ENCODE assay signal across 33 cellular contexts in the genomic region with DNA sequence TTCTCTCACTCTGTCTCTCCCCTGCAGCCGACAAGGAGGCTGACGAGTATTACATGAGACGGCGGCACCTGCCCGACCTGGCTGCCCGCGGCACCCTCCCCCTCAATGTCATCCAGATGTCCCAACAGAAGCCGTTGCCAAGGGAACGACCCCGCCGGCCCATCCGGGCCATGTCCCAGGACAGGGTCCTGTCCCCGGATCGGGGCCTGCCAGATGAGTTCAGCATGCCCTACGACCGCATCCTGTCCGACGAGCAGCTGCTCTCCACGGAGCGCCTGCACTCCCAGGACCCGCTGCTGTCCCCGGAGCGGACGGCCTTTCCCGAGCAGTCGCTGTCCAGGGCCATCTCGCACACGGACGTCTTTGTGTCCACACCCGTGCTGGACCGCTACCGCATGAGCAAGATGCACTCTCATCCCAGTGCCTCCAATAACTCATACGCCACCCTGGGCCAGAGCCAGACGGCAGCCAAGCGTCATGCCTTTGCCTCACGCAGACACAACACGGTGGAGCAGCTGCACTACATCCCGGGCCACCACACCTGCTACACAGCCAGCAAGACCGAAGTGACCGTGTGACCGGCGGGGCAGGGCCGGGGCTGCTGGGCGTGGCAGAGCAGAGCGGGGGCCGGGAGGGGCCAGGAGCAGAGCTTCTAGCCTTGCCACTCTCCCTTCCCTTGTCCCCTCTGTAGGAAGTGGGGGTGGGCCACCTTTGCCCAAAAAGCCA. TPM values are rescaled to one million over a fixed set of nuclear protein-coding genes. Genes with fewer than 3 reads are reported as not detected.
"Had no signal": no experiment of that assay in that cellular context is flagged by ENCODE, and none has a peak within 500 bp of the region (broad histone marks: within the 10 kb centered on the region; RNA-seq: fewer than 3 reads in every experiment).

No MANE protein-coding gene starts in this region.

- H3K4me3 Mint-ChIP-seq: activated CD4-positive, alpha-beta T cell treated with anti-CD3 and anti-CD28 coated beads, Interleukin-2, amount 10 ng/mL, durations not matched to agents 24 days and 14 days; activated CD8-positive, alpha-beta T cell treated with anti-CD3 and anti-CD28 coated beads for 36 hours; activated naive CD8-positive, alpha-beta T cell treated with anti-CD3 and anti-CD28 coated beads for 36 hours; activated T-cell treated with anti-CD3 and anti-CD28 coated beads, Interleukin-2, amount 50 U/mL, for 72 hours; activated T-helper 17 cell treated with anti-CD3 and anti-CD28 coated beads, Interleukin-2, amount 50 U/mL, for 72 hours had no signal

- H3K27ac ChIP-seq: ascending aorta, cardiac muscle cell, Peyer's patch, SK-N-MC had no signal

- H3K9me3 Mint-ChIP-seq: activated CD8-positive, alpha-beta T cell treated with anti-CD3 and anti-CD28 coated beads for 36 hours; activated naive CD8-positive, alpha-beta T cell treated with anti-CD3 and anti-CD28 coated beads for 36 hours had no signal

- H3K36me3 ChIP-seq: ascending aorta, cardiac muscle cell, Peyer's patch had no signal

- H3K36me3 Mint-ChIP-seq: activated naive CD8-positive, alpha-beta T cell treated with anti-CD3 and anti-CD28 coated beads for 36 hours had no signal

- DNase-seq: activated CD4-positive, alpha-beta T cell treated with anti-CD3 and anti-CD28 coated beads, Interleukin-2, amount 10 ng/mL, durations not matched to agents 24 days and 14 days; activated CD4-positive, alpha-beta T cell treated with anti-CD3 and anti-CD28 coated beads, Interleukin-2, amount 50 U/mL, for 4 hours; activated CD8-positive, alpha-beta T cell treated with anti-CD3 and anti-CD28 coated beads for 36 hours; activated effector memory CD4-positive, alpha-beta T cell treated with anti-CD3 and anti-CD28 coated beads, Interleukin-2, amount 50 U/mL, for 16 hours; activated naive CD4-positive, alpha-beta T cell; activated naive CD4-positive, alpha-beta T cell treated with anti-CD3 and anti-CD28 coated beads, Interleukin-2, amount 50 U/mL, for 16 hours; activated naive CD8-positive, alpha-beta T cell treated with anti-CD3 and anti-CD28 coated beads for 36 hours; activated T-cell treated with anti-CD3 and anti-CD28 coated beads, Interleukin-2, amount 50 U/mL, for 1 hour; activated T-cell treated with anti-CD3 and anti-CD28 coated beads, Interleukin-2, amount 50 U/mL, for 72 hours; amniotic stem cell; NCI-H1092 treated with DMSO at 0.1 percent for 48 hours; NCI-H1417; NCI-H146; NCI-H187; NCI-H2029 treated with DMSO at 0.1 percent for 48 hours; NCI-H2107; NCI-H2171; NCI-H510A; NCI-H526; NCI-H748 treated with DMSO at 0.1 percent for 48 hours; NK-92 treated with Interleukin-12 subunit alpha and Interleukin-12 subunit beta, amount 100 ng/mL, for 24 hours; PC-3; Peyer's patch; RPMI8226; T1000 had no signal

- H3K4me1 ChIP-seq: ascending aorta, Peyer's patch had no signal

- H3K4me3 ChIP-seq: ascending aorta, cardiac muscle cell, Peyer's patch, SK-N-MC had no signal

- H3K27ac Mint-ChIP-seq: activated CD4-positive, alpha-beta T cell treated with anti-CD3 and anti-CD28 coated beads, Interleukin-2, amount 10 ng/mL, durations not matched to agents 24 days and 14 days; activated CD8-positive, alpha-beta T cell treated with anti-CD3 and anti-CD28 coated beads for 36 hours; activated naive CD8-positive, alpha-beta T cell treated with anti-CD3 and anti-CD28 coated beads for 36 hours; activated T-cell treated with anti-CD3 and anti-CD28 coated beads, Interleukin-2, amount 50 U/mL, for 72 hours; activated T-helper 17 cell treated with anti-CD3 and anti-CD28 coated beads, Interleukin-2, amount 50 U/mL, for 72 hours had no signal

- H3K27me3 ChIP-seq: ascending aorta, cardiac muscle cell, Peyer's patch had no signal

- H3K4me1 Mint-ChIP-seq: activated CD4-positive, alpha-beta T cell treated with anti-CD3 and anti-CD28 coated beads, Interleukin-2, amount 10 ng/mL, durations not matched to agents 24 days and 14 days; activated naive CD8-positive, alpha-beta T cell treated with anti-CD3 and anti-CD28 coated beads for 36 hours; activated T-helper 17 cell treated with anti-CD3 and anti-CD28 coated beads, Interleukin-2, amount 50 U/mL, for 72 hours had no signal

- ATAC-seq: activated CD8-positive, alpha-beta T cell treated with anti-CD3 and anti-CD28 coated beads for 36 hours; activated T-cell treated with anti-CD3 and anti-CD28 coated beads, Interleukin-2, amount 50 U/mL, for 72 hours; activated T-helper 17 cell treated with anti-CD3 and anti-CD28 coated beads, Interleukin-2, amount 50 U/mL, for 72 hours; PC-3 had no signal

- H3K27me3 Mint-ChIP-seq: activated CD4-positive, alpha-beta T cell treated with anti-CD3 and anti-CD28 coated beads, Interleukin-2, amount 10 ng/mL, durations not matched to agents 24 days and 14 days; activated CD8-positive, alpha-beta T cell treated with anti-CD3 and anti-CD28 coated beads for 36 hours; activated naive CD8-positive, alpha-beta T cell treated with anti-CD3 and anti-CD28 coated beads for 36 hours; activated T-helper 17 cell treated with anti-CD3 and anti-CD28 coated beads, Interleukin-2, amount 50 U/mL, for 72 hours had no signal

- H3K9me3 ChIP-seq: ascending aorta, Peyer's patch had no signal

RNA-seq across cellular contexts. Expression of gene DNAH9, which starts 40.4 kb away (rescaled TPM):
- total RNA-seq: activated CD4-positive, alpha-beta T cell treated with anti-CD3 and anti-CD28 coated beads, Interleukin-2, amount 10 ng/mL, durations not matched to agents 24 days and 14 days; activated CD8-positive, alpha-beta memory T cell treated with anti-CD3 and anti-CD28 coated beads for 36 hours; activated CD8-positive, alpha-beta T cell treated with anti-CD3 and anti-CD28 coated beads for 36 hours; activated naive CD8-positive, alpha-beta T cell treated with anti-CD3 and anti-CD28 coated beads for 36 hours; activated T-cell treated with anti-CD3 and anti-CD28 coated beads, Interleukin-2, amount 50 U/mL, for 72 hours; activated T-helper 17 cell treated with anti-CD3 and anti-CD28 coated beads, Interleukin-2, amount 50 U/mL, for 72 hours; ascending aorta; M059J; T-helper 1 cell treated with Interleukin-12 subunit alpha and Interleukin-12 subunit beta and Interleukin-4 antibody, amounts not matched to agents 30 ng/mL and 1 ng/mL, for 36 hours; T-helper 2 cell treated with Interferon-gamma antibody and Interleukin-4, amounts not matched to agents 100 ng/mL and 5 ng/mL, for 36 hours had no signal
